Comparison of ENCODE assay signal across 31 cellular contexts in the genomic region with DNA sequence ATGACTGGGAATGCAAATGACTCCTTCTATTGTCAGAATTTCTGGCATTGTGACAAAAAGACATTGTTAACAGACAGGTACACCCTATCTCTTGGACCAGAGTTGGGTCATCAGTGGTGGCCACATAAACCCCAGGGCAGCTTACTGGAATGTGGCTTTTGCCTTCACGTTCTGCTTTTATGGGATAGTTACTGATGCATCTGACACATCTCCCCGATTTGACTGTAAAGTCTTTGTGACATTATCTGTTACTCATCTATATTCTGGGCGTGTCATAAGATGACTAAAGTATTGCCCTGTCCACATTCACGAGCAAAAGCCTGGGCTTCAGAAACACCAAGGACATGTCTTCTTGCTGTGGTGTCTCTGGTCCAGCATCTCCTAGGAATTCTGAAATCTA. TPM values are rescaled to one million over a fixed set of nuclear protein-coding genes. Genes with fewer than 3 reads are reported as not detected.
DNase-seq lines count a peak whose midpoint lies in the region; ATAC-seq and TF ChIP-seq lines count a peak whose summit lies in the region.
"Had no signal": no experiment of that assay in that cellular context is flagged by ENCODE, and none has a peak within 500 bp of the region (broad histone marks: within the 10 kb centered on the region; RNA-seq: fewer than 3 reads in every experiment).

No MANE protein-coding gene starts in this region.

- H3K4me3 ChIP-seq in GM23248 (no peak overlapping the region), mucosa of descending colon (no peak overlapping the region), suprapubic skin (no peak overlapping the region), smooth muscle cell (no peak overlapping the region)
- H3K4me3 ChIP-seq: cardiac muscle cell, esophagus muscularis mucosa, gastroesophageal sphincter, hepatocyte, PC-9, SJSA1 had no signal

- no peaks in the 10 kb centered on the region for H3K36me3 Mint-ChIP-seq in activated T-helper 17 cell treated with anti-CD3 and anti-CD28 coated beads, Interleukin-2, amount 50 U/mL, for 72 hours (ENCODE audit: low read depth)
- H3K36me3 Mint-ChIP-seq: activated naive CD8-positive, alpha-beta T cell; CD4-positive, CD25-positive, alpha-beta regulatory T cell; IgD-negative memory B cell had no signal

- no peaks in the 10 kb centered on the region for H3K27me3 ChIP-seq in GM23248 (replicated peaks; ENCODE audit: insufficient read depth)
- H3K27me3 ChIP-seq in suprapubic skin = no peaks in the 10 kb centered on the region
- no peaks in the 10 kb centered on the region for H3K27me3 ChIP-seq in smooth muscle cell (ENCODE audit: low read depth)
- H3K27me3 ChIP-seq: cardiac muscle cell, esophagus muscularis mucosa, gastroesophageal sphincter, hepatocyte, SJSA1 had no signal

- no peaks in the 10 kb centered on the region for H3K27me3 Mint-ChIP-seq in activated T-helper 17 cell treated with anti-CD3 and anti-CD28 coated beads, Interleukin-2, amount 50 U/mL, for 72 hours
- H3K27me3 Mint-ChIP-seq: activated CD4-positive, alpha-beta T cell treated with anti-CD3 and anti-CD28 coated beads for 36 hours; activated naive CD8-positive, alpha-beta T cell; CD4-positive, CD25-positive, alpha-beta regulatory T cell; IgD-negative memory B cell; progenitor cell of endocrine pancreas; stimulated activated naive CD8-positive, alpha-beta T cell treated with anti-CD3 and anti-CD28 coated beads, Interleukin-15, Interleukin-2, amounts not matched to agents 100 ng/mL and 50 ng/mL, for 24 hours had no signal

- no peaks in the 10 kb centered on the region for H3K9me3 Mint-ChIP-seq in activated T-helper 17 cell treated with anti-CD3 and anti-CD28 coated beads, Interleukin-2, amount 50 U/mL, for 72 hours
- H3K9me3 Mint-ChIP-seq: CD4-positive, CD25-positive, alpha-beta regulatory T cell; IgD-negative memory B cell; stimulated activated naive CD8-positive, alpha-beta T cell treated with anti-CD3 and anti-CD28 coated beads, Interleukin-15, Interleukin-2, amounts not matched to agents 100 ng/mL and 50 ng/mL, for 24 hours; T-helper 1 cell treated with Interleukin-12 subunit alpha and Interleukin-12 subunit beta and Interleukin-4 antibody, amounts not matched to agents 30 μg/mL and 1 μg/mL, for 36 hours had no signal

- peak; percentile 23 for ATAC-seq in activated T-helper 17 cell treated with anti-CD3 and anti-CD28 coated beads, Interleukin-2, amount 50 U/mL, for 72 hours (replicated peaks)
- ATAC-seq in mucosa of descending colon = peak; percentile 77
- ATAC-seq in HG03108 (IDR thresholded peaks at IDR 0.05; ENCODE audit: unreplicated experiment) = no peak
- ATAC-seq: activated CD4-positive, alpha-beta T cell treated with anti-CD3 and anti-CD28 coated beads for 36 hours; activated CD8-positive, alpha-beta T cell treated with anti-CD3 and anti-CD28 coated beads, Interleukin-2, amount 10 ng/mL, durations not matched to agents 7 days and 5 days; gastroesophageal sphincter; left lobe of liver had no signal

- H3K36me3 ChIP-seq in GM23248 (ENCODE audit: low read depth) = no peaks in the 10 kb centered on the region
- H3K36me3 ChIP-seq in mucosa of descending colon (ENCODE audit: low read depth) = no peaks in the 10 kb centered on the region
- no peaks in the 10 kb centered on the region for H3K36me3 ChIP-seq in suprapubic skin
- H3K36me3 ChIP-seq in smooth muscle cell (ENCODE audit: low read depth) = no peaks in the 10 kb centered on the region
- H3K36me3 ChIP-seq: cardiac muscle cell, esophagus muscularis mucosa, gastroesophageal sphincter, SJSA1 had no signal

- H3K4me1 Mint-ChIP-seq in activated T-helper 17 cell treated with anti-CD3 and anti-CD28 coated beads, Interleukin-2, amount 50 U/mL, for 72 hours = no peaks in the 10 kb centered on the region
- H3K4me1 Mint-ChIP-seq: activated CD4-positive, alpha-beta T cell treated with anti-CD3 and anti-CD28 coated beads for 36 hours; IgD-negative memory B cell had no signal

- H4K20me1 ChIP-seq in GM23248 (ENCODE audit: insufficient read depth) (no peaks in the 10 kb centered on the region), smooth muscle cell (ENCODE audit: low read depth) (no peaks in the 10 kb centered on the region)

- intact Hi-C loops in mucosa of descending colon (cut with DNase I, micrococcal nuclease) = no loop called here

- TF ChIP-seq CTCF in mucosa of descending colon (IDR thresholded peaks at IDR 0.05) (no peak), suprapubic skin (IDR thresholded peaks at IDR 0.05) (no peak), smooth muscle cell (IDR thresholded peaks at IDR 0.05; ENCODE audit: borderline replicate concordance, insufficient read depth, poor library complexity, severe bottlenecking) (no peak)

- TF ChIP-seq EP300 in suprapubic skin (IDR thresholded peaks at IDR 0.05) = no peak

- H3K9me2 ChIP-seq in GM23248 (ENCODE audit: insufficient read depth) = no peaks in the 10 kb centered on the region

- DNase-seq in GM23248 (peak; percentile 61), LoVo (ENCODE audit: low spot score) (peak; percentile 55), mucosa of descending colon (no peak), suprapubic skin (ENCODE audit: low spot score in 2 of 2) (no peak), smooth muscle cell (lab: John Stamatoyannopoulos, UW; ENCODE audit: unreplicated experiment) (no peak), SIG-M5 treated with dmso at 0.1 percent for 504 hours (lab: John Stamatoyannopoulos, UW; ENCODE audit: unreplicated experiment) (no peak)
- DNase-seq: activated CD4-positive, alpha-beta T cell treated with anti-CD3 and anti-CD28 coated beads for 36 hours; activated CD8-positive, alpha-beta T cell treated with anti-CD3 and anti-CD28 coated beads, Interleukin-2, amount 10 ng/mL, durations not matched to agents 7 days and 5 days; activated effector memory CD4-positive, alpha-beta T cell treated with Interleukin-2 at 50 U/mL for 16 hours; anterior cingulate cortex; CD4-positive, CD25-positive, alpha-beta regulatory T cell; cortex of kidney; DMS153; mesendoderm; NCI-H1092 treated with DMSO at 0.1 percent for 48 hours; NCI-H2029; NCI-H524 treated with DMSO at 0.1 percent for 48 hours; PC-9 had no signal

- H3K27ac ChIP-seq in GM23248 (no peak overlapping the region), suprapubic skin (no peak overlapping the region), smooth muscle cell (ENCODE audit: low read depth) (no peak overlapping the region)
- H3K27ac ChIP-seq: cardiac muscle cell, esophagus muscularis mucosa, gastroesophageal sphincter, hepatocyte, PC-9, SJSA1 had no signal

- H3K9ac ChIP-seq in GM23248 (no peak overlapping the region), smooth muscle cell (ENCODE audit: low read depth) (no peak overlapping the region)

- TF ChIP-seq POLR2A in suprapubic skin (IDR thresholded peaks at IDR 0.05) = no peak

- H3F3A ChIP-seq in GM23248 (ENCODE audit: insufficient read depth) (no peaks in the 10 kb centered on the region), smooth muscle cell (ENCODE audit: low read depth) (no peaks in the 10 kb centered on the region)

- H3K4me3 Mint-ChIP-seq in activated T-helper 17 cell treated with anti-CD3 and anti-CD28 coated beads, Interleukin-2, amount 50 U/mL, for 72 hours = no peak overlapping the region
- H3K4me3 Mint-ChIP-seq: activated CD4-positive, alpha-beta T cell treated with anti-CD3 and anti-CD28 coated beads for 36 hours; activated CD8-positive, alpha-beta T cell treated with anti-CD3 and anti-CD28 coated beads, Interleukin-2, amount 10 ng/mL, durations not matched to agents 7 days and 5 days; activated naive CD8-positive, alpha-beta T cell; CD4-positive, CD25-positive, alpha-beta regulatory T cell; IgD-negative memory B cell; stimulated activated naive CD8-positive, alpha-beta T cell treated with anti-CD3 and anti-CD28 coated beads, Interleukin-15, Interleukin-2, amounts not matched to agents 100 ng/mL and 50 ng/mL, for 24 hours; T-helper 1 cell treated with Interleukin-12 subunit alpha and Interleukin-12 subunit beta and Interleukin-4 antibody, amounts not matched to agents 30 μg/mL and 1 μg/mL, for 36 hours had no signal

- no peak overlapping the region for H3K4me2 ChIP-seq in GM23248 (ENCODE audit: unreplicated experiment)
- no peak overlapping the region for H3K4me2 ChIP-seq in smooth muscle cell
- H3K4me2 ChIP-seq: hepatocyte, PC-9 had no signal

- no peaks in the 10 kb centered on the region for H3K9me3 ChIP-seq in GM23248 (ENCODE audit: low read depth)
- H3K9me3 ChIP-seq in mucosa of descending colon = no peaks in the 10 kb centered on the region
- no peaks in the 10 kb centered on the region for H3K9me3 ChIP-seq in suprapubic skin
- no peaks in the 10 kb centered on the region for H3K9me3 ChIP-seq in smooth muscle cell (replicated peaks; ENCODE audit: low read depth)
- H3K9me3 ChIP-seq: esophagus muscularis mucosa, gastroesophageal sphincter, SJSA1 had no signal

- WGBS in GM23248 (ENCODE audit: low coverage in 1 of 2, low lambda C conversion rate in 2 of 2, missing lambda C conversion rate in 2 of 2), 2 experiments = 4% methylated on average over 4 of the region's 4 CpGs
- WGBS in suprapubic skin = 58% methylated on average over 4 of the region's 4 CpGs
- WGBS in smooth muscle cell (ENCODE audit: low lambda C conversion rate) = 68% methylated on average over 4 of the region's 4 CpGs

- no peaks in the 10 kb centered on the region for H3K79me2 ChIP-seq in GM23248 (ENCODE audit: insufficient read depth)
- no peaks in the 10 kb centered on the region for H3K79me2 ChIP-seq in smooth muscle cell (ENCODE audit: low read depth)
- H3K79me2 ChIP-seq: hepatocyte had no signal

- in situ Hi-C loops in GM23248 (cut with MboI) = no loop called here

- H3K27ac Mint-ChIP-seq in activated T-helper 17 cell treated with anti-CD3 and anti-CD28 coated beads, Interleukin-2, amount 50 U/mL, for 72 hours = no peak overlapping the region
- H3K27ac Mint-ChIP-seq: activated CD4-positive, alpha-beta T cell treated with anti-CD3 and anti-CD28 coated beads for 36 hours; activated CD8-positive, alpha-beta T cell treated with anti-CD3 and anti-CD28 coated beads, Interleukin-2, amount 10 ng/mL, durations not matched to agents 7 days and 5 days; activated naive CD8-positive, alpha-beta T cell; CD4-positive, CD25-positive, alpha-beta regulatory T cell; IgD-negative memory B cell; progenitor cell of endocrine pancreas; stimulated activated naive CD8-positive, alpha-beta T cell treated with anti-CD3 and anti-CD28 coated beads, Interleukin-15, Interleukin-2, amounts not matched to agents 100 ng/mL and 50 ng/mL, for 24 hours; T-helper 1 cell treated with Interleukin-12 subunit alpha and Interleukin-12 subunit beta and Interleukin-4 antibody, amounts not matched to agents 30 μg/mL and 1 μg/mL, for 36 hours had no signal

- no peak overlapping the region for H2AFZ ChIP-seq in GM23248
- no peak overlapping the region for H2AFZ ChIP-seq in smooth muscle cell (ENCODE audit: low read depth)
- H2AFZ ChIP-seq: hepatocyte, PC-9 had no signal

- 0 out of 2 replicates have a peak, but pooled peaks cover 8% of the 10 kb centered on the region for H3K4me1 ChIP-seq in GM23248 (ENCODE audit: insufficient read depth)
- H3K4me1 ChIP-seq in mucosa of descending colon (ENCODE audit: low read depth) = peaks cover 13% of the 10 kb centered on the region
- H3K4me1 ChIP-seq in suprapubic skin = no peaks in the 10 kb centered on the region
- H3K4me1 ChIP-seq in smooth muscle cell (ENCODE audit: low read depth) = no peaks in the 10 kb centered on the region
- H3K4me1 ChIP-seq: esophagus muscularis mucosa, gastroesophageal sphincter, SJSA1 had no signal

RNA-seq across cellular contexts. Expression of a gene that starts 18.7 kb away (rescaled TPM):
- total RNA-seq in GM23248 (2014; rRNA removed; shearing (Covaris generic)) = not detected in 2 replicates
- polyA plus RNA-seq in GM23248 (2016; fragmentation: Nextera tagmentation; extraction: Ambion mirVana) (not detected in 2 replicates), smooth muscle cell (0.18 TPM in 1 of 2 replicates, not detected in the other)
- not detected for total RNA-seq in activated T-helper 17 cell treated with anti-CD3 and anti-CD28 coated beads, Interleukin-2, amount 50 U/mL, for 72 hours
- total RNA-seq in mucosa of descending colon (100 to 1,000 TPM; 189 to 898 (median 804) TPM), suprapubic skin (not detected), smooth muscle cell (0.18 TPM in 1 of 2 replicates, not detected in the other)
- total RNA-seq: activated CD4-positive, alpha-beta T cell treated with anti-CD3 and anti-CD28 coated beads for 36 hours; CD4-positive, CD25-positive, alpha-beta regulatory T cell; gastroesophageal sphincter; PC-9; progenitor cell of endocrine pancreas; SJSA1 had no signal
- polyA plus RNA-seq: CD4-positive, CD25-positive, alpha-beta regulatory T cell; IgD-negative memory B cell had no signal

RNA-seq across cellular contexts. Expression of a gene that starts 59.6 kb away (rescaled TPM):
- 1.4 and 2.3 TPM in 2 replicates for total RNA-seq in GM23248 (2014; rRNA removed; shearing (Covaris generic))
- polyA plus RNA-seq in GM23248 (2016; fragmentation: Nextera tagmentation; extraction: Ambion mirVana) = 1.0 and 1.2 TPM in 2 replicates
- 1 to 10 TPM; 3.7 to 5.9 TPM for total RNA-seq in activated T-helper 17 cell treated with anti-CD3 and anti-CD28 coated beads, Interleukin-2, amount 50 U/mL, for 72 hours
- total RNA-seq in mucosa of descending colon = 1 to 10 TPM; 2.1 to 5.9 (median 2.2) TPM
- total RNA-seq in suprapubic skin = 1 to 10 TPM in 3 of 4 donors, under 1 TPM in 1; 0.57 to 3.1 (median 1.7) TPM
- 5.7 TPM in 2 replicates for total RNA-seq in smooth muscle cell
- 1.6 and 2.2 TPM in 2 replicates for polyA plus RNA-seq in smooth muscle cell

Comparison
In these comparisons a context has a peak if more than half of its experiments do, and no peak if none do; other contexts are left out.
1. DNase-seq: peak in GM23248 (single experiment) and LoVo (single experiment); none in mucosa of descending colon (0 of 3), suprapubic skin (0 of 2), smooth muscle cell (single experiment) and SIG-M5 treated with dmso at 0.1 percent for 504 hours (single experiment).
2. RNA of a gene that starts 18.7 kb away (total RNA-seq): 189 to 898 TPM in mucosa of descending colon; not detected in activated T-helper 17 cell treated with anti-CD3 and anti-CD28 coated beads, Interleukin-2, amount 50 U/mL, for 72 hours, not detected in GM23248, not detected in suprapubic skin and 0.18 TPM in smooth muscle cell; every median in the first group is over 100 times any median in the second.